In genomic region chr10:46629805-46630204, GRCh38 we compare ENCODE assay signal across 3 cellular contexts. TPM values are rescaled to one million over a fixed set of nuclear protein-coding genes. Genes with fewer than 3 reads are reported as not detected.
"Had no signal": no experiment of that assay in that cellular context is flagged by ENCODE, and none has a peak within 500 bp of the region (broad histone marks: within the 10 kb centered on the region; RNA-seq: fewer than 3 reads in every experiment).

No MANE protein-coding gene starts in this region.

RNA-seq across cellular contexts. Expression of gene SYT15, which starts 50.9 kb away (rescaled TPM):
- total RNA-seq: PC-3, SJCRH30, SK-MEL-5 had no signal
